ENCODE assay signal across 22 cellular contexts in the genomic region with DNA sequence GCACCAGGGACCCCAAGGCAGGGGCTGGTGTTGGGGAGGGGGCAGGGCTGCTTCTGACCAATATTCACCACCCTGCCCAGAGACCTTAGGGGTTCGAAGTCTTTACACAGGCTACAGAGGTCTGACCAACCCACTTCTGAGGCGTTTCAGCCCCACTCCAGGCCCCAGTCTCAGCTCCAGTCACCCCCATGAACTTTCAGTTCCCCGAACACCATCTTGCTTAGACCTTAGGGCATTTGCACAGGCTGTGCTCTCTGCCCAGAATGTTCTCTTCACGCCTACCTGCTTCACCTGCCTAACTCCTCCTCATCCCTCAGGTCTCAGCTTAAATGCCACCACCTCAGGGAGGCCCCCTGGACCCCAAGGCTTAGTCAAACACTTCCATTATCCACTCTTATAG. TPM values are rescaled to one million over a fixed set of nuclear protein-coding genes. Genes with fewer than 3 reads are reported as not detected.
DNase-seq lines count a peak whose midpoint lies in the region; ATAC-seq, FAIRE-seq and TF ChIP-seq lines count a peak whose summit lies in the region.
"Had no signal": no experiment of that assay in that cellular context is flagged by ENCODE, and none has a peak within 500 bp of the region (broad histone marks: within the 10 kb centered on the region; RNA-seq: fewer than 3 reads in every experiment).

No MANE protein-coding gene starts in this region.

- H3K9me3 Mint-ChIP-seq in activated naive CD8-positive, alpha-beta T cell treated with anti-CD3 and anti-CD28 coated beads, Interleukin-2, amount 10 ng/mL, durations not matched to agents 7 days and 5 days = no peaks in the 10 kb centered on the region
- H3K9me3 Mint-ChIP-seq: endodermal cell, HFFc6 had no signal

- H3K4me1 Mint-ChIP-seq in activated naive CD8-positive, alpha-beta T cell treated with anti-CD3 and anti-CD28 coated beads, Interleukin-2, amount 10 ng/mL, durations not matched to agents 7 days and 5 days = peaks cover 26% of the 10 kb centered on the region
- H3K4me1 Mint-ChIP-seq: brain, endodermal cell had no signal

- TF ChIP-seq CTCF in HepG2 (CRISPR knock-in tag; IDR thresholded peaks at IDR 0.05) = no peak
- no peak for TF ChIP-seq CTCF in right lobe of liver (IDR thresholded peaks at IDR 0.05)

- WGBS in HepG2 (ENCODE audit: low lambda C conversion rate) = 18% methylated on average over 4 of the region's 4 CpGs
- 88% methylated on average over 2 of the region's 4 CpGs for WGBS in right lobe of liver (ENCODE audit: insufficient coverage, low coverage, low lambda C conversion rate, missing lambda C conversion rate)

- peak overlapping the region; percentile 13 for H3K27ac Mint-ChIP-seq in activated naive CD8-positive, alpha-beta T cell treated with anti-CD3 and anti-CD28 coated beads, Interleukin-2, amount 10 ng/mL, durations not matched to agents 7 days and 5 days
- H3K27ac Mint-ChIP-seq: brain, endodermal cell, HFFc6 had no signal

- no peaks in the 10 kb centered on the region for H3K79me2 ChIP-seq in HepG2 (ENCODE audit: insufficient read depth, low read length)
- H3K79me2 ChIP-seq in Karpas-422 (ENCODE audit: low read length) = no peaks in the 10 kb centered on the region

- H3K4me1 ChIP-seq in HepG2 (ENCODE audit: insufficient read depth, low read length) (peaks cover 10% of the 10 kb centered on the region), right lobe of liver (peaks cover 0 to 13% (median 5%) of the 10 kb centered on the region in 4 donors), Karpas-422 (ENCODE audit: low read length) (no peaks in the 10 kb centered on the region)

- no peak for TF ChIP-seq RAD21 in HepG2 (CRISPR knock-in tag; IDR thresholded peaks at IDR 0.05)

- CTCF ChIA-PET in HepG2 (lab: Yijun Ruan, JAX; ENCODE audit: low intra/inter-chr PET ratio, low total read pairs) = no interaction called here

- H3K27me3 ChIP-seq in HepG2 (ENCODE audit: control insufficient read depth in 1 of 2, insufficient read depth in 2 of 2, low read length in 2 of 2) = peaks cover 0 to 34% of the 10 kb centered on the region in 2 experiments; a peak in 4 of 5 replicates
- no peaks in the 10 kb centered on the region for H3K27me3 ChIP-seq in right lobe of liver
- H3K27me3 ChIP-seq in Karpas-422 (ENCODE audit: low read length) = no peaks in the 10 kb centered on the region
- H3K27me3 ChIP-seq: ovary had no signal

- H3K9me3 ChIP-seq in HepG2 (ENCODE audit: low read length) (no peaks in the 10 kb centered on the region), right lobe of liver (no peaks in the 10 kb centered on the region), Karpas-422 (ENCODE audit: low read length) (no peaks in the 10 kb centered on the region)
- H3K9me3 ChIP-seq: ovary, thoracic aorta had no signal

- POLR2A ChIA-PET in HepG2 (lab: Yijun Ruan, JAX) = no interaction called here
- POLR2A ChIA-PET in activated naive CD8-positive, alpha-beta T cell treated with anti-CD3 and anti-CD28 coated beads, Interleukin-2, amount 10 ng/mL, durations not matched to agents 7 days and 5 days (lab: Charles Lee) = interaction anchor here (0.7 kb wide), 1 partner anchor 38 kb away, joined by 4 read pairs; no protein-coding TSS in a partner anchor

- no peak for FAIRE-seq in HepG2 (lab: Jason Lieb, UNC)
- FAIRE-seq: colon had no signal

- ATAC-seq in HepG2 = peak; percentile 21; the same call in 2 of the 3 replicates
- no peak for ATAC-seq in right lobe of liver
- no peak for ATAC-seq in activated naive CD8-positive, alpha-beta T cell treated with anti-CD3 and anti-CD28 coated beads, Interleukin-2, amount 10 ng/mL, durations not matched to agents 7 days and 5 days (ENCODE audit: low read depth)
- no peak for ATAC-seq in GM19023 (IDR thresholded peaks at IDR 0.05; ENCODE audit: unreplicated experiment)

- H3K36me3 ChIP-seq in HepG2 (replicated peaks in 1 of 2; ENCODE audit: control insufficient read depth in 1 of 2, insufficient read depth in 2 of 2, low read length in 2 of 2) (no peaks in the 10 kb centered on the region), right lobe of liver (no peaks in the 10 kb centered on the region), Karpas-422 (ENCODE audit: insufficient read depth, low read length) (peaks cover 5% of the 10 kb centered on the region; the same call in 1 of the 2 replicates)
- H3K36me3 ChIP-seq: ovary had no signal

- TF ChIP-seq EP300 in HepG2 (IDR thresholded peaks at IDR 0.05; ENCODE audit: low read depth in 2 of 2, low read length in 2 of 2) (no peak), HepG2 (CRISPR knock-in tag; IDR thresholded peaks at IDR 0.05; ENCODE audit: borderline replicate concordance) (no peak)

- H3K9ac ChIP-seq in HepG2 (ENCODE audit: insufficient read depth, low read depth, low read length) = no peak overlapping the region
- no peak overlapping the region for H3K9ac ChIP-seq in Karpas-422 (ENCODE audit: low read length)

- H3K27me3 Mint-ChIP-seq in activated naive CD8-positive, alpha-beta T cell treated with anti-CD3 and anti-CD28 coated beads, Interleukin-2, amount 10 ng/mL, durations not matched to agents 7 days and 5 days = no peaks in the 10 kb centered on the region

- no peaks in the 10 kb centered on the region for H4K20me1 ChIP-seq in HepG2 (ENCODE audit: insufficient read depth, low read length)
- H4K20me1 ChIP-seq in Karpas-422 (ENCODE audit: insufficient read depth, low read depth, low read length) = no peaks in the 10 kb centered on the region

- no TSS peak for BruUV-seq in HepG2 (replicated peaks; lab: Mats Ljungman, UMichigan)

- intact Hi-C loops in HepG2 (cut with micrococcal nuclease; ENCODE audit: unreplicated experiment) = no loop called here
- intact Hi-C loops in right lobe of liver (cut with DNase I) = no loop called here

- H3K4me2 ChIP-seq in HepG2 (ENCODE audit: low read depth, low read length) = no peak overlapping the region
- no peak overlapping the region for H3K4me2 ChIP-seq in Karpas-422 (ENCODE audit: low read depth, low read length, poor library complexity, severe bottlenecking)

- no peak overlapping the region for H3K4me3 ChIP-seq in HepG2 (replicated peaks in 1 of 3; ENCODE audit: insufficient read depth in 1 of 3, low read depth in 2 of 3, low read length in 3 of 3)
- no peak overlapping the region for H3K4me3 ChIP-seq in right lobe of liver
- H3K4me3 ChIP-seq in Karpas-422 (ENCODE audit: low read length) = no peak overlapping the region
- H3K4me3 ChIP-seq: ovary, thoracic aorta had no signal

- peaks cover 43% of the 10 kb centered on the region for H3K36me3 Mint-ChIP-seq in activated naive CD8-positive, alpha-beta T cell treated with anti-CD3 and anti-CD28 coated beads, Interleukin-2, amount 10 ng/mL, durations not matched to agents 7 days and 5 days
- H3K36me3 Mint-ChIP-seq: brain had no signal

- H2AFZ ChIP-seq in HepG2 (ENCODE audit: low read length) = no peak overlapping the region
- H2AFZ ChIP-seq in Karpas-422 (ENCODE audit: low read length) = no peak overlapping the region

- H3K9me2 ChIP-seq in Karpas-422 (replicated peaks; ENCODE audit: insufficient read depth, low read length) = no peaks in the 10 kb centered on the region

- H3K27ac ChIP-seq in HepG2 (ENCODE audit: extremely low read length, insufficient read depth, low read length) (no peak overlapping the region), right lobe of liver (no peak overlapping the region), Karpas-422 (ENCODE audit: low read length) (0 out of 2 replicates have a peak overlapping the region, but pooled peaks have one; percentile 23)
- H3K27ac ChIP-seq: ovary, thoracic aorta had no signal

- TF ChIP-seq POLR2A in HepG2 (IDR thresholded peaks at IDR 0.05; ENCODE audit: insufficient read depth in 1 of 2, low read depth in 2 of 2, low read length in 2 of 2) (no peak), right lobe of liver (IDR thresholded peaks at IDR 0.05) (no peak)

- DNase-seq in HepG2 (ENCODE audit: low spot score) (no peak), right lobe of liver (no peak), Karpas-422 (no peak), NCI-H2107 treated with DMSO at 0.1 percent for 48 hours (lab: John Stamatoyannopoulos, UW; ENCODE audit: unreplicated experiment) (no peak), glomerular visceral epithelial cell (ENCODE audit: extremely low spot score) (no peak), NOMO-1 treated with DMSO at 0.1 percent for 48 hours (lab: John Stamatoyannopoulos, UW; ENCODE audit: unreplicated experiment) (no peak)
- DNase-seq in activated naive CD8-positive, alpha-beta T cell treated with anti-CD3 and anti-CD28 coated beads, Interleukin-2, amount 10 ng/mL, durations not matched to agents 7 days and 5 days = no peak
- DNase-seq: activated CD4-positive, alpha-beta T cell treated with anti-CD3 and anti-CD28 coated beads for 48 hours; endodermal cell; HFFc6; IMR-90; NCI-H146; NCI-H526 treated with DMSO at 0.1 percent for 48 hours; OCI-M1; ovary; right cardiac atrium; SHP77 treated with DMSO at 0.1 percent for 48 hours; stimulated activated CD8-positive, alpha-beta memory T cell treated with anti-CD3 and anti-CD28 coated beads, Interleukin-4, amount 100 ng/mL, for 48 hours had no signal

- H3K4me3 Mint-ChIP-seq in activated naive CD8-positive, alpha-beta T cell treated with anti-CD3 and anti-CD28 coated beads, Interleukin-2, amount 10 ng/mL, durations not matched to agents 7 days and 5 days = no peak overlapping the region
- H3K4me3 Mint-ChIP-seq: brain, endodermal cell, HFFc6 had no signal

- in situ Hi-C loops in HepG2 (cut with HindIII; ENCODE audit: extremely low pct_ligation_motif_present, low pct_unique_long_range_greater_than_20kb) = no loop called here

RNA-seq across cellular contexts. Expression of a gene that starts 25.8 kb away (rescaled TPM):
- total RNA-seq in HepG2 (2016; rRNA removed; fragmentation: Illumina TruSeq; extraction: Trizol) = 8.0 and 10.6 TPM in 2 replicates
- total RNA-seq in HepG2 (2016; cell fraction: cytosol; rRNA removed; fragmentation: Illumina TruSeq; extraction: Trizol; ENCODE audit: low read depth) = 10.8 and 13.6 TPM in 2 replicates
- total RNA-seq in HepG2 (2016; cell fraction: insoluble cytoplasmic fraction; rRNA removed; fragmentation: Illumina TruSeq; extraction: Trizol) = 8.2 and 9.0 TPM in 2 replicates
- total RNA-seq in HepG2 (2016; cell fraction: membrane; rRNA removed; fragmentation: Illumina TruSeq; extraction: Trizol) = 20.7 and 21.8 TPM in 2 replicates
- 5.8 and 6.8 TPM in 2 replicates for total RNA-seq in HepG2 (2016; cell fraction: nucleus; rRNA removed; fragmentation: Illumina TruSeq; extraction: Trizol)
- polyA plus RNA-seq in HepG2 (2011; rRNA removed) = 23.3 and 33.2 TPM in 2 replicates
- 24.9 and 25.8 TPM in 2 replicates for polyA plus RNA-seq in HepG2 (2011; cell fraction: cytosol; rRNA removed)
- 13.9 and 16.9 TPM in 2 replicates for polyA plus RNA-seq in HepG2 (2011; cell fraction: nucleus; rRNA removed)
- polyA plus RNA-seq in HepG2 (2012) = 6.6 and 13.1 TPM in 2 replicates
- polyA plus RNA-seq in HepG2 (2016; cell fraction: cytosol; fragmentation: Illumina TruSeq; extraction: Trizol; ENCODE audit: low read depth) = 21.1 and 23.1 TPM in 2 replicates
- 12.5 and 15.2 TPM in 2 replicates for polyA plus RNA-seq in HepG2 (2016; cell fraction: insoluble cytoplasmic fraction; fragmentation: Illumina TruSeq; extraction: Trizol; ENCODE audit: low read depth)
- 35.9 and 37.0 TPM in 2 replicates for polyA plus RNA-seq in HepG2 (2016; cell fraction: membrane; fragmentation: Illumina TruSeq; extraction: Trizol; ENCODE audit: low read depth)
- polyA plus RNA-seq in HepG2 (2016; cell fraction: nucleus; fragmentation: Illumina TruSeq; extraction: Trizol; ENCODE audit: insufficient read depth, low read depth) = 13.9 and 15.0 TPM in 2 replicates
- polyA minus RNA-seq in HepG2 (2011; rRNA and poly(A)+ RNA removed; ENCODE audit: low replicate concordance) = 37.9 and 50.4 TPM in 2 replicates
- polyA minus RNA-seq in HepG2 (2011; cell fraction: cytosol; rRNA and poly(A)+ RNA removed) = 6.5 and 10.1 TPM in 2 replicates
- polyA minus RNA-seq in HepG2 (2011; cell fraction: nucleus; rRNA and poly(A)+ RNA removed) = 6.3 and 10.9 TPM in 2 replicates
- total RNA-seq in right lobe of liver = 10 to 100 TPM in 3 of 6 experiments, 1 to 10 TPM in 3; 4.0 to 10.9 (median 9.7) TPM
- 4.6 and 5.1 TPM in 2 replicates for total RNA-seq in Karpas-422 (2014; rRNA removed; shearing (Covaris generic); ENCODE audit: low replicate concordance)
- 10 to 100 TPM; 11.0 to 11.4 TPM for total RNA-seq in activated naive CD8-positive, alpha-beta T cell treated with anti-CD3 and anti-CD28 coated beads, Interleukin-2, amount 10 ng/mL, durations not matched to agents 7 days and 5 days
